Comparison of ENCODE assay signal across 12 cellular contexts in genomic region chr21:42202321-42202720, GRCh38.
"Had no signal": no experiment of that assay in that cellular context is flagged by ENCODE, and none has a peak within 500 bp of the region (broad histone marks: within the 10 kb centered on the region; RNA-seq: fewer than 3 reads in every experiment).

No MANE protein-coding gene starts in this region.

- H3K27me3 ChIP-seq: colonic mucosa, gastroesophageal sphincter, spleen, testis, upper lobe of left lung had no signal

- ATAC-seq: activated T-helper 17 cell treated with anti-CD3 and anti-CD28 coated beads, Interleukin-2, amount 50 U/mL, for 72 hours; gastroesophageal sphincter; stimulated activated memory B cell treated with anti-CD40 and anti-IgM and Interleukin-4, amounts not matched to agents 10 μg/mL and 1 μg/mL and 100 μg/mL, for 72 hours had no signal

- H3K4me3 ChIP-seq: colonic mucosa, gastroesophageal sphincter, spleen, testis, upper lobe of left lung had no signal

- H3K27ac ChIP-seq: colonic mucosa, gastroesophageal sphincter, parathyroid adenoma, spleen, testis, upper lobe of left lung had no signal

- H3K36me3 ChIP-seq: colonic mucosa, gastroesophageal sphincter, spleen, upper lobe of left lung had no signal

- H3K4me1 ChIP-seq: parathyroid adenoma had no signal

- H3K79me2 ChIP-seq: parathyroid adenoma had no signal

- DNase-seq: activated CD4-positive, alpha-beta T cell treated with anti-CD3 and anti-CD28 coated beads for 1 hour; activated naive CD4-positive, alpha-beta T cell; activated T-cell treated with anti-CD3 and anti-CD28 coated beads for 4 hours; colonic mucosa; spleen; stimulated activated CD4-positive, alpha-beta T cell treated with anti-CD3 and anti-CD28 coated beads, Interleukin-4, amount 100 ng/mL, for 4 hours; upper lobe of left lung had no signal

- H3K9me3 ChIP-seq: colonic mucosa, spleen, testis, upper lobe of left lung had no signal

- H3K9ac ChIP-seq: parathyroid adenoma had no signal

- H2AFZ ChIP-seq: parathyroid adenoma had no signal
